ENCODE assay signal across 2 cellular contexts in the genomic region with DNA sequence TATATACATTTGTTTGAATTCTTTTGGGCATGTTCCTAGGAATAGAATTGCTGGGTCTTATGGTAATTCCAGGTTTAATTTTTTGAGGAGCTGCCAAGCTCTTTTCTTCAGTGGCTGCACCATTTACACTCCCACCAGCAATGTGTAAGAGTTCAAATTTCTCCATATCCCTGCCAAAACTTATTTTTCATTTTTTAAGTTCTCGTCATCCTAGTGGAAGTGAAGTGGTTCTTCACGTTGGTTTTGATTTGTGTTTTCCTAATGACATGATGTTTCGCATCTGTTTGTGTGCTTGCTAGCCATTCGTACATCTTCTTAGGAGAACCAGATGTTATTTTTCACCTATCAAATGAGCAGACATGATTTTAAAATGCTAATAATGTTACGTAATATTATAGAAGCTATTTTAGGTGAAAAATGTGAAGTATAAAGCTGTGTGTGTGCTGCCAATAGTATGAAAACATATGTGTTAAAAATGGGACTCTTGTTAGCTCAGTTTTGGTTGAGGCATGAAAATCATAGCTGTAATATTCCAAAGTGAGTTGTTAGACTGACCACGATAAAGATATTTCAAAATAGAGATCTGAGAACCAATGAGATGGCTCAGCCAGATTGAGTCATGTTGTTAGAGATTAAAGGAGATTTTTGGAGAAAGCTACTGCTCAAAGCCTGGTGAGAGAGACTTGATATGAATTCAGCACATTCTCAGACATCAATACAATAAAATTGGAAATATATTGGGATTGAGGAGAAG.
A peak's percentile ranks its signal among the peaks of the same experiment; 100 is the strongest.
TF ChIP-seq lines count a peak whose summit lies in the region.

No MANE protein-coding gene starts in this region.

TF ChIP-seq in HepG2, 621 proteins besides CTCF, POLR2A, EP300 and RAD21:
- TF ChIP-seq ZNF329 (CRISPR knock-in tag; IDR thresholded peaks at IDR 0.05; ENCODE audit: low read depth), result no peak
- TF ChIP-seq ZNF510 (CRISPR knock-in tag; IDR thresholded peaks at IDR 0.05; ENCODE audit: low read depth), result no peak
- no peak for TF ChIP-seq ETV5 (CRISPR knock-in tag; IDR thresholded peaks at IDR 0.05; ENCODE audit: borderline replicate concordance)
- no peak for TF ChIP-seq RORA (CRISPR knock-in tag; IDR thresholded peaks at IDR 0.05)
- no peak for TF ChIP-seq HES4 (CRISPR knock-in tag; IDR thresholded peaks at IDR 0.05; ENCODE audit: borderline replicate concordance)
- TF ChIP-seq, protein P1, sequence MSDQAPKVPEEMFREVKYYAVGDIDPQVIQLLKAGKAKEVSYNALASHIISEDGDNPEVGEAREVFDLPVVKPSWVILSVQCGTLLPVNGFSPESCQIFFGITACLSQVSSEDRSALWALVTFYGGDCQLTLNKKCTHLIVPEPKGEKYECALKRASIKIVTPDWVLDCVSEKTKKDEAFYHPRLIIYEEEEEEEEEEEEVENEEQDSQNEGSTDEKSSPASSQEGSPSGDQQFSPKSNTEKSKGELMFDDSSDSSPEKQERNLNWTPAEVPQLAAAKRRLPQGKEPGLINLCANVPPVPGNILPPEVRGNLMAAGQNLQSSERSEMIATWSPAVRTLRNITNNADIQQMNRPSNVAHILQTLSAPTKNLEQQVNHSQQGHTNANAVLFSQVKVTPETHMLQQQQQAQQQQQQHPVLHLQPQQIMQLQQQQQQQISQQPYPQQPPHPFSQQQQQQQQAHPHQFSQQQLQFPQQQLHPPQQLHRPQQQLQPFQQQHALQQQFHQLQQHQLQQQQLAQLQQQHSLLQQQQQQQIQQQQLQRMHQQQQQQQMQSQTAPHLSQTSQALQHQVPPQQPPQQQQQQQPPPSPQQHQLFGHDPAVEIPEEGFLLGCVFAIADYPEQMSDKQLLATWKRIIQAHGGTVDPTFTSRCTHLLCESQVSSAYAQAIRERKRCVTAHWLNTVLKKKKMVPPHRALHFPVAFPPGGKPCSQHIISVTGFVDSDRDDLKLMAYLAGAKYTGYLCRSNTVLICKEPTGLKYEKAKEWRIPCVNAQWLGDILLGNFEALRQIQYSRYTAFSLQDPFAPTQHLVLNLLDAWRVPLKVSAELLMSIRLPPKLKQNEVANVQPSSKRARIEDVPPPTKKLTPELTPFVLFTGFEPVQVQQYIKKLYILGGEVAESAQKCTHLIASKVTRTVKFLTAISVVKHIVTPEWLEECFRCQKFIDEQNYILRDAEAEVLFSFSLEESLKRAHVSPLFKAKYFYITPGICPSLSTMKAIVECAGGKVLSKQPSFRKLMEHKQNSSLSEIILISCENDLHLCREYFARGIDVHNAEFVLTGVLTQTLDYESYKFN (CRISPR knock-in tag; conservative IDR thresholded peaks at IDR 0.05), result no peak
- peak; percentile 29 for TF ChIP-seq CEBPB (IDR thresholded peaks at IDR 0.05; ENCODE audit: borderline replicate concordance, low read depth, low read length)
- TF ChIP-seq, protein P2, sequence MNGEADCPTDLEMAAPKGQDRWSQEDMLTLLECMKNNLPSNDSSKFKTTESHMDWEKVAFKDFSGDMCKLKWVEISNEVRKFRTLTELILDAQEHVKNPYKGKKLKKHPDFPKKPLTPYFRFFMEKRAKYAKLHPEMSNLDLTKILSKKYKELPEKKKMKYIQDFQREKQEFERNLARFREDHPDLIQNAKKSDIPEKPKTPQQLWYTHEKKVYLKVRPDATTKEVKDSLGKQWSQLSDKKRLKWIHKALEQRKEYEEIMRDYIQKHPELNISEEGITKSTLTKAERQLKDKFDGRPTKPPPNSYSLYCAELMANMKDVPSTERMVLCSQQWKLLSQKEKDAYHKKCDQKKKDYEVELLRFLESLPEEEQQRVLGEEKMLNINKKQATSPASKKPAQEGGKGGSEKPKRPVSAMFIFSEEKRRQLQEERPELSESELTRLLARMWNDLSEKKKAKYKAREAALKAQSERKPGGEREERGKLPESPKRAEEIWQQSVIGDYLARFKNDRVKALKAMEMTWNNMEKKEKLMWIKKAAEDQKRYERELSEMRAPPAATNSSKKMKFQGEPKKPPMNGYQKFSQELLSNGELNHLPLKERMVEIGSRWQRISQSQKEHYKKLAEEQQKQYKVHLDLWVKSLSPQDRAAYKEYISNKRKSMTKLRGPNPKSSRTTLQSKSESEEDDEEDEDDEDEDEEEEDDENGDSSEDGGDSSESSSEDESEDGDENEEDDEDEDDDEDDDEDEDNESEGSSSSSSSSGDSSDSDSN (CRISPR knock-in tag; IDR thresholded peaks at IDR 0.05), result no peak

TF ChIP-seq in WTC11, 78 proteins besides CTCF, POLR2A, EP300 and RAD21:
- TF ChIP-seq ATF1 (CRISPR knock-in tag; IDR thresholded peaks at IDR 0.05), result no peak
- TF ChIP-seq, protein P3, sequence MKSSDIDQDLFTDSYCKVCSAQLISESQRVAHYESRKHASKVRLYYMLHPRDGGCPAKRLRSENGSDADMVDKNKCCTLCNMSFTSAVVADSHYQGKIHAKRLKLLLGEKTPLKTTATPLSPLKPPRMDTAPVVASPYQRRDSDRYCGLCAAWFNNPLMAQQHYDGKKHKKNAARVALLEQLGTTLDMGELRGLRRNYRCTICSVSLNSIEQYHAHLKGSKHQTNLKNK (CRISPR knock-in tag; IDR thresholded peaks at IDR 0.05), result no peak
- no peak for TF ChIP-seq ETV6 (CRISPR knock-in tag; IDR thresholded peaks at IDR 0.05)
- TF ChIP-seq FOXJ3 (CRISPR knock-in tag; IDR thresholded peaks at IDR 0.05; ENCODE audit: borderline replicate concordance), result no peak
- TF ChIP-seq JAZF1 (CRISPR knock-in tag; IDR thresholded peaks at IDR 0.05), result no peak
- TF ChIP-seq ELF4 (CRISPR knock-in tag; IDR thresholded peaks at IDR 0.05; ENCODE audit: low read depth), result no peak
- TF ChIP-seq, protein P4, sequence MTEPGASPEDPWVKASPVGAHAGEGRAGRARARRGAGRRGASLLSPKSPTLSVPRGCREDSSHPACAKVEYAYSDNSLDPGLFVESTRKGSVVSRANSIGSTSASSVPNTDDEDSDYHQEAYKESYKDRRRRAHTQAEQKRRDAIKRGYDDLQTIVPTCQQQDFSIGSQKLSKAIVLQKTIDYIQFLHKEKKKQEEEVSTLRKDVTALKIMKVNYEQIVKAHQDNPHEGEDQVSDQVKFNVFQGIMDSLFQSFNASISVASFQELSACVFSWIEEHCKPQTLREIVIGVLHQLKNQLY (CRISPR knock-in tag; IDR thresholded peaks at IDR 0.05), result no peak
